15 cellular contexts compared by ENCODE assay signal in the genomic region with DNA sequence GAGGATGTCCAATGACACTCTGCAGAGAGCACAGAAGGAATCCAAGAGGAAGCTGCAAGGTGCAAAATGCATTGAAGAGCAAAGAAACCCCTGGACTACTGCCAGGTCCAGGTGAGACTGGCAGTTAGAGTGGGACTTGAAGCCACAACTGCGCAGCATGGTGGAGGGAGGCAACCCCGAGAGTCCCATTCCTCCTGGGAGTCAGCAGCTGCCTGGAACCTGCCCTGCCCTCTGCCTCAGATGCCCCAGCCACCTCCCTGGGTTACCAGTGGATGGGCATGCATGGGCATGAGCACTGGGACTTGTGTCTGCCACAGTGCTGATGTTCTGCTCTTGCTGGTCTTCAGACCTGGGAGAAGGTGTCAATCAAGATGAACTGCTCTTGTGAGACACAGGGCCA. TPM values are rescaled to one million over a fixed set of nuclear protein-coding genes. Genes with fewer than 3 reads are reported as not detected.
A peak's percentile ranks its signal among the peaks of the same experiment; 100 is the strongest.
DNase-seq lines count a peak whose midpoint lies in the region; ATAC-seq and TF ChIP-seq lines count a peak whose summit lies in the region.
"Had no signal": no experiment of that assay in that cellular context is flagged by ENCODE, and none has a peak within 500 bp of the region (broad histone marks: within the 10 kb centered on the region; RNA-seq: fewer than 3 reads in every experiment).

No MANE protein-coding gene starts in this region.

- H3K36me3 ChIP-seq in BLaER1 (peaks cover 60% of the 10 kb centered on the region), left ventricle myocardium inferior (peaks cover 11% of the 10 kb centered on the region), GM23338 (ENCODE audit: insufficient read depth) (no peaks in the 10 kb centered on the region)
- H3K36me3 ChIP-seq in CD4-positive, alpha-beta memory T cell (ENCODE audit: insufficient read depth, low read length): no peaks in the 10 kb centered on the region

- POLR2A ChIA-PET in CD4-positive, alpha-beta memory T cell (lab: Charles Lee; ENCODE audit: partially characterized antibody): interaction anchor here (0.9 to 2.3 kb wide), 4 partner anchors 46 to 72 kb away, joined by 13 to 33 read pairs (median 14); a partner anchor contains a TSS
- POLR2A ChIA-PET in activated CD8-positive, alpha-beta T cell treated with anti-CD3 and anti-CD28 coated beads, Interleukin-2, amount 10 ng/mL, durations not matched to agents 7 days and 5 days (lab: Charles Lee): interaction anchor here (0.6 to 1.0 kb wide), 2 partner anchors 51 to 54 kb away, joined by 3 to 7 read pairs; a partner anchor contains a TSS

- H2AFZ ChIP-seq in GM23338: no peak overlapping the region

- H3K4me3 Mint-ChIP-seq in CD4-positive, alpha-beta memory T cell: no peak overlapping the region
- no peak overlapping the region for H3K4me3 Mint-ChIP-seq in activated CD8-positive, alpha-beta T cell treated with anti-CD3 and anti-CD28 coated beads, Interleukin-2, amount 10 ng/mL, durations not matched to agents 7 days and 5 days
- H3K4me3 Mint-ChIP-seq in memory B cell (no peak overlapping the region), GM23338 (no peak overlapping the region)

- H3K9ac ChIP-seq in BLaER1: no peak overlapping the region

- intact Hi-C loops in CD4-positive, alpha-beta memory T cell (cut with micrococcal nuclease): loop anchor here (1.0 to 10.0 kb wide), 7 partner anchors 46 to 326 kb away; a partner anchor contains a TSS
- intact Hi-C loops in left ventricle myocardium inferior (cut with micrococcal nuclease): no loop called here

- H3K9me2 ChIP-seq in GM23338 (ENCODE audit: insufficient read depth): no peaks in the 10 kb centered on the region

- H3K4me1 Mint-ChIP-seq in CD4-positive, alpha-beta memory T cell: peaks cover 7 to 11% (median 10%) of the 10 kb centered on the region in 4 donors
- peaks cover 7% of the 10 kb centered on the region for H3K4me1 Mint-ChIP-seq in activated CD8-positive, alpha-beta T cell treated with anti-CD3 and anti-CD28 coated beads, Interleukin-2, amount 10 ng/mL, durations not matched to agents 7 days and 5 days (ENCODE audit: low read depth)
- H3K4me1 Mint-ChIP-seq in memory B cell (peaks cover 14% of the 10 kb centered on the region), GM23338 (peaks cover 9% of the 10 kb centered on the region)

- TF ChIP-seq CTCF in left ventricle myocardium inferior (IDR thresholded peaks at IDR 0.05; ENCODE audit: borderline replicate concordance) (no peak), GM23338 (conservative IDR thresholded peaks at IDR 0.05; ENCODE audit: low read depth in 2 of 2) (no peak)

- no peaks in the 10 kb centered on the region for H3K79me2 ChIP-seq in GM23338 (replicated peaks; ENCODE audit: insufficient read depth)

- H3K36me3 Mint-ChIP-seq in CD4-positive, alpha-beta memory T cell: peaks cover 9 to 21% of the 10 kb centered on the region in 2 donors
- peaks cover 3% of the 10 kb centered on the region for H3K36me3 Mint-ChIP-seq in activated CD8-positive, alpha-beta T cell treated with anti-CD3 and anti-CD28 coated beads, Interleukin-2, amount 10 ng/mL, durations not matched to agents 7 days and 5 days (ENCODE audit: low read depth)
- H3K36me3 Mint-ChIP-seq in memory B cell (peaks cover 19% of the 10 kb centered on the region), GM23338 (ENCODE audit: low read depth) (no peaks in the 10 kb centered on the region)

- no peaks in the 10 kb centered on the region for H3K9me3 ChIP-seq in BLaER1
- H3K9me3 ChIP-seq in CD4-positive, alpha-beta memory T cell (ENCODE audit: control insufficient read depth in 1 of 2, low read length in 2 of 2): no peaks in the 10 kb centered on the region
- no peaks in the 10 kb centered on the region for H3K9me3 ChIP-seq in left ventricle myocardium inferior (replicated peaks)
- H3K9me3 ChIP-seq: adrenal gland had no signal

- H3K4me2 ChIP-seq in BLaER1: peak overlapping the region; percentile 41; the same call in 1 of the 2 replicates
- H3K4me2 ChIP-seq in GM23338: no peak overlapping the region

- no peaks in the 10 kb centered on the region for H3K9me3 Mint-ChIP-seq in CD4-positive, alpha-beta memory T cell
- no peaks in the 10 kb centered on the region for H3K9me3 Mint-ChIP-seq in activated CD8-positive, alpha-beta T cell treated with anti-CD3 and anti-CD28 coated beads, Interleukin-2, amount 10 ng/mL, durations not matched to agents 7 days and 5 days (ENCODE audit: insufficient read depth)
- H3K9me3 Mint-ChIP-seq in memory B cell (peaks cover 2% of the 10 kb centered on the region), GM23338 (no peaks in the 10 kb centered on the region)
- H3K9me3 Mint-ChIP-seq: naive thymus-derived CD8-positive, alpha-beta T cell had no signal

- no peak for DNase-seq in CD4-positive, alpha-beta memory T cell
- DNase-seq in activated CD8-positive, alpha-beta T cell treated with anti-CD3 and anti-CD28 coated beads, Interleukin-2, amount 10 ng/mL, durations not matched to agents 7 days and 5 days: peak; percentile 13
- no peak for DNase-seq in memory B cell (ENCODE audit: low spot score in 2 of 2)
- DNase-seq in occipital lobe (lab: John Stamatoyannopoulos, UW): no peak
- no peak for DNase-seq in left ventricle myocardium inferior
- DNase-seq in GM23338 (ENCODE audit: low spot score): no peak
- DNase-seq: left colon; naive thymus-derived CD8-positive, alpha-beta T cell; NCI-H774; right cardiac atrium; stimulated activated CD4-positive, alpha-beta T cell treated with anti-CD3 and anti-CD28 coated beads, Interleukin-2, amount 100 ng/mL, for 48 hours had no signal

- H4K20me1 ChIP-seq in BLaER1: peaks cover 14% of the 10 kb centered on the region; the same call in 1 of the 2 replicates
- H4K20me1 ChIP-seq in GM23338 (replicated peaks; ENCODE audit: insufficient read depth): no peaks in the 10 kb centered on the region

- H3K27ac Mint-ChIP-seq in CD4-positive, alpha-beta memory T cell: peak overlapping the region in 6 of 7 donors; percentile 16 to 95 (median 88)
- peak overlapping the region; percentile 30 for H3K27ac Mint-ChIP-seq in activated CD8-positive, alpha-beta T cell treated with anti-CD3 and anti-CD28 coated beads, Interleukin-2, amount 10 ng/mL, durations not matched to agents 7 days and 5 days
- H3K27ac Mint-ChIP-seq in memory B cell (peak overlapping the region; percentile 80), GM23338 (no peak overlapping the region)

- H3K4me1 ChIP-seq in BLaER1 (peaks cover 15% of the 10 kb centered on the region), left ventricle myocardium inferior (peaks cover 11% of the 10 kb centered on the region), GM23338 (ENCODE audit: insufficient read depth) (peaks cover 5% of the 10 kb centered on the region)
- H3K4me1 ChIP-seq in CD4-positive, alpha-beta memory T cell (ENCODE audit: insufficient read depth, low read length): peaks cover 13% of the 10 kb centered on the region
- H3K4me1 ChIP-seq: adrenal gland had no signal

- CTCF ChIA-PET in CD4-positive, alpha-beta memory T cell (lab: Charles Lee; ENCODE audit: partially characterized antibody): interaction anchor here (0.6 to 4.2 kb wide), 49 partner anchors 8 to 343 kb away, joined by 3 to 57 read pairs (median 5); a partner anchor contains a TSS
- CTCF ChIA-PET in activated CD8-positive, alpha-beta T cell treated with anti-CD3 and anti-CD28 coated beads, Interleukin-2, amount 10 ng/mL, durations not matched to agents 7 days and 5 days (lab: Charles Lee): interaction anchor here (0.6 to 2.6 kb wide), 37 partner anchors 8 to 340 kb away, joined by 3 to 43 read pairs (median 4); a partner anchor contains a TSS

- H3K4me3 ChIP-seq in BLaER1 (no peak overlapping the region), left ventricle myocardium inferior (no peak overlapping the region), GM23338 (no peak overlapping the region)
- no peak overlapping the region for H3K4me3 ChIP-seq in CD4-positive, alpha-beta memory T cell (ENCODE audit: low read length in 2 of 2)
- H3K4me3 ChIP-seq: adrenal gland, K562 had no signal

- no peaks in the 10 kb centered on the region for H3K27me3 ChIP-seq in BLaER1
- no peaks in the 10 kb centered on the region for H3K27me3 ChIP-seq in CD4-positive, alpha-beta memory T cell (ENCODE audit: insufficient read depth, low read length)
- peaks cover 16% of the 10 kb centered on the region for H3K27me3 ChIP-seq in left ventricle myocardium inferior (ENCODE audit: low read depth)
- peaks cover 13% of the 10 kb centered on the region for H3K27me3 ChIP-seq in GM23338 (ENCODE audit: insufficient read depth)
- H3K27me3 ChIP-seq: adrenal gland had no signal

- H3K27me3 Mint-ChIP-seq in CD4-positive, alpha-beta memory T cell: no peaks in the 10 kb centered on the region
- no peaks in the 10 kb centered on the region for H3K27me3 Mint-ChIP-seq in activated CD8-positive, alpha-beta T cell treated with anti-CD3 and anti-CD28 coated beads, Interleukin-2, amount 10 ng/mL, durations not matched to agents 7 days and 5 days (ENCODE audit: low read depth)
- H3K27me3 Mint-ChIP-seq in memory B cell: no peaks in the 10 kb centered on the region
- peaks cover 25% of the 10 kb centered on the region for H3K27me3 Mint-ChIP-seq in GM23338 (ENCODE audit: insufficient read depth, low read depth, poor library complexity)

- ATAC-seq in activated CD8-positive, alpha-beta T cell treated with anti-CD3 and anti-CD28 coated beads, Interleukin-2, amount 10 ng/mL, durations not matched to agents 7 days and 5 days: no peak
- no peak for ATAC-seq in memory B cell (ENCODE audit: low read depth)
- no peak for ATAC-seq in HG03432 (IDR thresholded peaks at IDR 0.05; ENCODE audit: unreplicated experiment)
- ATAC-seq in GM23338: no peak

- no peak overlapping the region for H3K27ac ChIP-seq in BLaER1
- peak overlapping the region; percentile 17 for H3K27ac ChIP-seq in CD4-positive, alpha-beta memory T cell (ENCODE audit: low read depth, low read length)
- no peak overlapping the region for H3K27ac ChIP-seq in left ventricle myocardium inferior (replicated peaks)
- no peak overlapping the region for H3K27ac ChIP-seq in GM23338 (ENCODE audit: low read depth)
- H3K27ac ChIP-seq: adrenal gland had no signal

- H3F3A ChIP-seq in GM23338 (replicated peaks; ENCODE audit: low read depth): no peaks in the 10 kb centered on the region

RNA-seq across cellular contexts. Expression of a gene that starts 43.2 kb away (rescaled TPM):
- total RNA-seq in CD4-positive, alpha-beta memory T cell: 10 to 100 TPM; 71.4 to 84.8 TPM
- 10 to 100 TPM in 1 of 2 donors, 1 to 10 TPM in 1; 9.4 to 15.2 TPM for polyA plus RNA-seq in CD4-positive, alpha-beta memory T cell
- 10 to 100 TPM; 27.9 to 33.3 TPM for total RNA-seq in activated CD8-positive, alpha-beta T cell treated with anti-CD3 and anti-CD28 coated beads, Interleukin-2, amount 10 ng/mL, durations not matched to agents 7 days and 5 days
- 5.6 TPM for total RNA-seq in occipital lobe
- total RNA-seq in left ventricle myocardium inferior: 4.0 TPM
- total RNA-seq in GM23338 (2014; rRNA removed; shearing (Covaris generic)): 8.9 and 9.0 TPM in 2 replicates
- polyA plus RNA-seq in GM23338 (2016; fragmentation: Nextera tagmentation; extraction: Ambion mirVana): 2.3 TPM in 2 replicates

RNA-seq across cellular contexts. Expression of a gene that starts 45.5 kb away (rescaled TPM):
- 10 to 100 TPM; 16.3 to 19.4 TPM for total RNA-seq in CD4-positive, alpha-beta memory T cell
- polyA plus RNA-seq in CD4-positive, alpha-beta memory T cell: 10 to 100 TPM; 18.2 to 18.5 TPM
- total RNA-seq in activated CD8-positive, alpha-beta T cell treated with anti-CD3 and anti-CD28 coated beads, Interleukin-2, amount 10 ng/mL, durations not matched to agents 7 days and 5 days: 1 to 10 TPM; 6.8 to 8.1 TPM
- total RNA-seq in occipital lobe: 8.9 TPM
- total RNA-seq in left ventricle myocardium inferior: 19.3 TPM
- 1.0 and 2.7 TPM in 2 replicates for total RNA-seq in GM23338 (2014; rRNA removed; shearing (Covaris generic))
- polyA plus RNA-seq in GM23338 (2016; fragmentation: Nextera tagmentation; extraction: Ambion mirVana): 4.3 and 4.8 TPM in 2 replicates

RNA-seq across cellular contexts. Expression of a gene that starts 53.7 kb away (rescaled TPM):
- total RNA-seq in CD4-positive, alpha-beta memory T cell: 100 to 1,000 TPM; 140 to 145 TPM
- polyA plus RNA-seq in CD4-positive, alpha-beta memory T cell: 100 to 1,000 TPM in 1 of 2 donors, 10 to 100 TPM in 1; 13.6 to 100 TPM
- 100 to 1,000 TPM; 110 to 113 TPM for total RNA-seq in activated CD8-positive, alpha-beta T cell treated with anti-CD3 and anti-CD28 coated beads, Interleukin-2, amount 10 ng/mL, durations not matched to agents 7 days and 5 days
- 4.4 TPM for total RNA-seq in occipital lobe
- 80.1 TPM for total RNA-seq in left ventricle myocardium inferior
- 21.0 and 28.4 TPM in 2 replicates for total RNA-seq in GM23338 (2014; rRNA removed; shearing (Covaris generic))
- 5.5 and 6.0 TPM in 2 replicates for polyA plus RNA-seq in GM23338 (2016; fragmentation: Nextera tagmentation; extraction: Ambion mirVana)
